Comparison of ENCODE assay signal across 28 cellular contexts in genomic region chr7:16693601-16694318, GRCh38.
"Had no signal": no experiment of that assay in that cellular context is flagged by ENCODE, and none has a peak within 500 bp of the region (broad histone marks: within the 10 kb centered on the region; RNA-seq: fewer than 3 reads in every experiment).

No MANE protein-coding gene starts in this region.

- H3K27ac Mint-ChIP-seq: activated CD4-positive, alpha-beta memory T cell treated with anti-CD3 and anti-CD28 coated beads, Interleukin-2, amount 10 ng/mL, durations not matched to agents 7 days and 5 days; activated CD4-positive, alpha-beta T cell treated with anti-CD3 and anti-CD28 coated beads, Interleukin-2, amount 10 ng/mL, durations not matched to agents 7 days and 5 days; activated naive CD8-positive, alpha-beta T cell; activated T-helper 2 cell treated with anti-CD3 and anti-CD28 coated beads, Interferon-gamma antibody, Interleukin-2, Interleukin-4, amounts not matched to agents 10 μg/mL and 5 μg/mL and 100 μg/mL, durations not matched to agents 14 hours and 24 hours and 36 hours; nephron had no signal

- H3K27me3 ChIP-seq: breast epithelium, esophagus squamous epithelium, heart right ventricle, right lobe of liver, uterus had no signal

- DNase-seq: activated CD4-positive, alpha-beta memory T cell treated with anti-CD3 and anti-CD28 coated beads, Interleukin-2, amount 10 ng/mL, durations not matched to agents 7 days and 5 days; activated CD4-positive, alpha-beta T cell treated with anti-CD3 and anti-CD28 coated beads, Interleukin-2, amount 10 ng/mL, durations not matched to agents 7 days and 5 days; activated CD4-positive, CD25-positive, alpha-beta regulatory T cell treated with anti-CD3 and anti-CD28 coated beads, Interleukin-2, amount 50 U/mL, for 72 hours; activated CD8-positive, alpha-beta memory T cell treated with anti-CD3 and anti-CD28 coated beads, Interleukin-2, amount 50 U/mL, for 48 hours; activated T-cell treated with anti-CD3 and anti-CD28 coated beads, Interleukin-2, amount 50 U/mL, for 48 hours; dermis blood vessel endothelial cell; effector CD8-positive, alpha-beta T cell; esophagus squamous epithelium; foreskin melanocyte; heart right ventricle; islet precursor cell; left ventricle myocardium inferior; right lobe of liver; stimulated activated CD4-positive, alpha-beta T cell treated with anti-CD3 and anti-CD28 coated beads, Interleukin-2, amount 100 ng/mL, for 48 hours; stimulated activated naive CD4-positive, alpha-beta T cell treated with Interleukin-2 at 50 U/mL for 16 hours; T-helper 2 cell; uterus had no signal

- H3K4me3 Mint-ChIP-seq: activated CD4-positive, alpha-beta memory T cell treated with anti-CD3 and anti-CD28 coated beads, Interleukin-2, amount 10 ng/mL, durations not matched to agents 7 days and 5 days; activated CD4-positive, alpha-beta T cell treated with anti-CD3 and anti-CD28 coated beads, Interleukin-2, amount 10 ng/mL, durations not matched to agents 7 days and 5 days; activated naive CD8-positive, alpha-beta T cell; central memory CD8-positive, alpha-beta T cell; nephron; type B pancreatic cell had no signal

- H3K4me3 ChIP-seq: breast epithelium, esophagus squamous epithelium, heart right ventricle, left ventricle myocardium inferior, lung, right lobe of liver, thoracic aorta, uterus had no signal

- H3K9me3 Mint-ChIP-seq: activated CD4-positive, alpha-beta memory T cell treated with anti-CD3 and anti-CD28 coated beads, Interleukin-2, amount 10 ng/mL, durations not matched to agents 7 days and 5 days; activated CD4-positive, alpha-beta T cell treated with anti-CD3 and anti-CD28 coated beads, Interleukin-2, amount 10 ng/mL, durations not matched to agents 7 days and 5 days; activated T-helper 2 cell treated with anti-CD3 and anti-CD28 coated beads, Interferon-gamma antibody, Interleukin-2, Interleukin-4, amounts not matched to agents 10 μg/mL and 5 μg/mL and 100 μg/mL, durations not matched to agents 14 hours and 24 hours and 36 hours; central memory CD8-positive, alpha-beta T cell; nephron; type B pancreatic cell had no signal

- H3K4me1 ChIP-seq: breast epithelium, esophagus squamous epithelium, heart right ventricle, right lobe of liver, uterus had no signal

- H3K27ac ChIP-seq: breast epithelium, epithelial cell of prostate, esophagus squamous epithelium, heart right ventricle, left ventricle myocardium inferior, right lobe of liver, thoracic aorta, uterus had no signal

- H3K36me3 ChIP-seq: breast epithelium, thoracic aorta, uterus had no signal

- FAIRE-seq: colon, endometrium had no signal

- H3K9me3 ChIP-seq: breast epithelium, esophagus squamous epithelium, heart right ventricle, left ventricle myocardium inferior, right lobe of liver, thoracic aorta, uterus had no signal

- H3K4me1 Mint-ChIP-seq: activated CD4-positive, alpha-beta memory T cell treated with anti-CD3 and anti-CD28 coated beads, Interleukin-2, amount 10 ng/mL, durations not matched to agents 7 days and 5 days; activated CD4-positive, alpha-beta T cell treated with anti-CD3 and anti-CD28 coated beads, Interleukin-2, amount 10 ng/mL, durations not matched to agents 7 days and 5 days; central memory CD8-positive, alpha-beta T cell had no signal

- H3K27me3 Mint-ChIP-seq: activated CD4-positive, alpha-beta memory T cell treated with anti-CD3 and anti-CD28 coated beads, Interleukin-2, amount 10 ng/mL, durations not matched to agents 7 days and 5 days; activated CD4-positive, alpha-beta T cell treated with anti-CD3 and anti-CD28 coated beads, Interleukin-2, amount 10 ng/mL, durations not matched to agents 7 days and 5 days; activated naive CD8-positive, alpha-beta T cell; central memory CD8-positive, alpha-beta T cell; type B pancreatic cell had no signal

- ATAC-seq: heart right ventricle, right lobe of liver had no signal
